29 cellular contexts compared by ENCODE assay signal in genomic region chr2:26729311-26729710, GRCh38. TPM values are rescaled to one million over a fixed set of nuclear protein-coding genes. Genes with fewer than 3 reads are reported as not detected.
"Had no signal": no experiment of that assay in that cellular context is flagged by ENCODE, and none has a peak within 500 bp of the region (broad histone marks: within the 10 kb centered on the region; RNA-seq: fewer than 3 reads in every experiment).

No MANE protein-coding gene starts in this region.

- H3K9me3 ChIP-seq: ovary, psoas muscle, spleen, suprapubic skin, testis, tibial nerve, upper lobe of left lung, vagina had no signal

- H3K36me3 ChIP-seq: neural progenitor cell, ovary, spleen, suprapubic skin, tibial nerve, upper lobe of left lung, vagina had no signal

- H3K4me1 ChIP-seq: neural progenitor cell, suprapubic skin, vagina had no signal

- H3K27me3 ChIP-seq: neural progenitor cell, ovary, testis, upper lobe of left lung, vagina had no signal

- H2AFZ ChIP-seq: neural progenitor cell, parathyroid adenoma had no signal

- H3K27ac ChIP-seq: neural progenitor cell, ovary, parathyroid adenoma, psoas muscle, skin epidermis, spleen, suprapubic skin, testis, tibial nerve, upper lobe of left lung, vagina had no signal

- H3K4me2 ChIP-seq: neural progenitor cell, smooth muscle cell had no signal

- H3K9ac ChIP-seq: neural progenitor cell, parathyroid adenoma had no signal

- DNase-seq: naive thymus-derived CD4-positive, alpha-beta T cell; occipital lobe; ovary; psoas muscle; right cardiac atrium; spleen; stimulated activated CD4-positive, alpha-beta T cell treated with anti-CD3 and anti-CD28 coated beads, Interleukin-12 subunit alpha, Interleukin-12 subunit beta, amount 100 ng/mL, for 4 hours; stimulated activated CD4-positive, alpha-beta T cell treated with anti-CD3 and anti-CD28 coated beads, Interleukin-1b, Interleukin-23, amount 100 ng/mL, for 48 hours; stimulated activated CD4-positive, alpha-beta T cell treated with anti-CD3 and anti-CD28 coated beads, Interleukin-4, amount 100 ng/mL, for 1 hour; stimulated activated CD4-positive, alpha-beta T cell treated with anti-CD3 and anti-CD28 coated beads, Interleukin-4, amount 100 ng/mL, for 4 hours; stimulated activated CD8-positive, alpha-beta memory T cell treated with anti-CD3 and anti-CD28 coated beads, Interleukin-4, amount 100 ng/mL, for 48 hours; stimulated activated naive CD4-positive, alpha-beta T cell; stimulated activated naive CD8-positive, alpha-beta T cell treated with anti-CD3 and anti-CD28 coated beads, Interleukin-15, amount 100 ng/mL, for 72 hours; stimulated activated naive CD8-positive, alpha-beta T cell treated with anti-CD3 and anti-CD28 coated beads, Interleukin-15, Interleukin-2, amounts not matched to agents 100 U/mL and 50 U/mL, for 24 hours; substantia nigra; testis; trophoblast cell; upper lobe of left lung had no signal

- ATAC-seq: naive thymus-derived CD4-positive, alpha-beta T cell; psoas muscle; right cardiac atrium; sciatic nerve; stimulated activated memory B cell treated with anti-CD40 and anti-IgM and Interleukin-4, amounts not matched to agents 10 μg/mL and 1 μg/mL and 100 μg/mL, for 72 hours; stimulated activated naive CD8-positive, alpha-beta T cell treated with anti-CD3 and anti-CD28 coated beads, Interleukin-15, amount 100 ng/mL, for 72 hours; stimulated activated naive CD8-positive, alpha-beta T cell treated with anti-CD3 and anti-CD28 coated beads, Interleukin-15, Interleukin-2, amounts not matched to agents 100 U/mL and 50 U/mL, for 24 hours had no signal

- H3K4me3 ChIP-seq: neural progenitor cell, ovary, psoas muscle, skin epidermis, smooth muscle cell, spleen, suprapubic skin, testis, tibial nerve, upper lobe of left lung, vagina had no signal

- FAIRE-seq: urothelium cell line had no signal

RNA-seq across cellular contexts. Expression of gene KCNK3, which starts 36.8 kb away (rescaled TPM):
- total RNA-seq: naive thymus-derived CD4-positive, alpha-beta T cell; osteoblast had no signal
- polyA plus RNA-seq: naive thymus-derived CD4-positive, alpha-beta T cell had no signal

RNA-seq across cellular contexts. Expression of gene CENPA, which starts 56.5 kb away (rescaled TPM):
- total RNA-seq: psoas muscle, vagina had no signal
- polyA plus RNA-seq: naive thymus-derived CD4-positive, alpha-beta T cell had no signal
